Comparison of ENCODE assay signal across 16 cellular contexts in genomic region chr1:15945011-15945831, GRCh38. TPM values are rescaled to one million over a fixed set of nuclear protein-coding genes. Genes with fewer than 3 reads are reported as not detected.
"Had no signal": no experiment of that assay in that cellular context is flagged by ENCODE, and none has a peak within 500 bp of the region (broad histone marks: within the 10 kb centered on the region; RNA-seq: fewer than 3 reads in every experiment).

No MANE protein-coding gene starts in this region.

- H3K36me3 ChIP-seq: neural progenitor cell had no signal

- H3K27me3 ChIP-seq: cardiac muscle cell, gastroesophageal sphincter, heart right ventricle, neural progenitor cell, pancreas, transverse colon had no signal

- H3K4me3 ChIP-seq: cardiac muscle cell, gastroesophageal sphincter, heart right ventricle, neural progenitor cell, pancreas, transverse colon had no signal

- H3K9me3 ChIP-seq: gastroesophageal sphincter, heart right ventricle, pancreas, transverse colon had no signal

- H3K27ac ChIP-seq: cardiac muscle cell, heart right ventricle, neural progenitor cell, pancreas, transverse colon, WERI-Rb-1 had no signal

- H3K27me3 Mint-ChIP-seq: activated CD4-positive, alpha-beta memory T cell treated with anti-CD3 and anti-CD28 coated beads, Interleukin-2, amount 10 ng/mL, durations not matched to agents 7 days and 5 days; stimulated activated memory B cell treated with anti-CD40 and anti-IgM and Interleukin-4, amounts not matched to agents 10 μg/mL and 1 μg/mL and 100 μg/mL, for 72 hours; T-helper 17 cell had no signal

- ATAC-seq: gastroesophageal sphincter; heart right ventricle; left colon; pancreas; stimulated activated memory B cell treated with anti-CD40 and anti-IgM and Interleukin-4, amounts not matched to agents 10 μg/mL and 1 μg/mL and 100 μg/mL, for 72 hours; T-helper 17 cell had no signal

- H3K4me3 Mint-ChIP-seq: activated CD4-positive, alpha-beta memory T cell treated with anti-CD3 and anti-CD28 coated beads, Interleukin-2, amount 10 ng/mL, durations not matched to agents 7 days and 5 days; neural progenitor cell; T-helper 17 cell had no signal

- H3K27ac Mint-ChIP-seq: activated CD4-positive, alpha-beta memory T cell treated with anti-CD3 and anti-CD28 coated beads, Interleukin-2, amount 10 ng/mL, durations not matched to agents 7 days and 5 days; neural progenitor cell had no signal

- DNase-seq: activated CD4-positive, alpha-beta memory T cell treated with anti-CD3 and anti-CD28 coated beads, Interleukin-2, amount 10 ng/mL, durations not matched to agents 7 days and 5 days; activated CD4-positive, alpha-beta T cell treated with anti-CD3 and anti-CD28 coated beads for 4 hours; activated gamma-delta T cell; erythroblast; heart right ventricle; left colon; stimulated activated CD4-positive, alpha-beta T cell treated with anti-CD3 and anti-CD28 coated beads, Interleukin-1b, Interleukin-23, amount 100 ng/mL, for 48 hours; T-helper 17 cell; transverse colon; WERI-Rb-1 had no signal

- H3K9me3 Mint-ChIP-seq: activated CD4-positive, alpha-beta memory T cell treated with anti-CD3 and anti-CD28 coated beads, Interleukin-2, amount 10 ng/mL, durations not matched to agents 7 days and 5 days; neural progenitor cell; stimulated activated memory B cell treated with anti-CD40 and anti-IgM and Interleukin-4, amounts not matched to agents 10 μg/mL and 1 μg/mL and 100 μg/mL, for 72 hours had no signal

- H3K4me1 ChIP-seq: neural progenitor cell had no signal

RNA-seq across cellular contexts. Expression of gene SRARP, which starts 58.8 kb away (rescaled TPM):
- total RNA-seq: activated CD4-positive, alpha-beta memory T cell treated with anti-CD3 and anti-CD28 coated beads, Interleukin-2, amount 10 ng/mL, durations not matched to agents 7 days and 5 days; gastroesophageal sphincter; left colon; pancreas; subcutaneous adipose tissue; T-helper 17 cell; transverse colon had no signal
- polyA plus RNA-seq: cardiac muscle cell, pancreas had no signal
